Comparison of ENCODE assay signal across 8 cellular contexts in genomic region chr15:76147906-76148553, GRCh38.
DNase-seq lines count a peak whose midpoint lies in the region; ATAC-seq and TF ChIP-seq lines count a peak whose summit lies in the region.

No MANE protein-coding gene starts in this region.

- POLR2A ChIA-PET in PC-3 (lab: Charles Lee; ENCODE audit: unreplicated experiment) = no interaction called here

- H3K4me3 ChIP-seq in BE2C (ENCODE audit: low read depth, low read length) (no peak overlapping the region), PC-3 (ENCODE audit: low read length) (peak overlapping the region; percentile 56), psoas muscle (peak overlapping the region; percentile 11)

- CTCF ChIA-PET in PC-3 (lab: Charles Lee) = interaction anchor here (0.6 kb wide), 1 partner anchor 113 kb away, joined by 5 read pairs; no protein-coding TSS in a partner anchor

- peak overlapping the region; percentile 90 for H2AFZ ChIP-seq in PC-3 (ENCODE audit: low read length)

- no peaks in the 10 kb centered on the region for H3K36me3 Mint-ChIP-seq in activated T-helper 17 cell treated with anti-CD3 and anti-CD28 coated beads, Interleukin-2, amount 50 U/mL, for 72 hours (ENCODE audit: low read depth)

- no peak overlapping the region for H3K4me3 Mint-ChIP-seq in activated T-helper 17 cell treated with anti-CD3 and anti-CD28 coated beads, Interleukin-2, amount 50 U/mL, for 72 hours

- no peak overlapping the region for H3K27ac Mint-ChIP-seq in activated T-helper 17 cell treated with anti-CD3 and anti-CD28 coated beads, Interleukin-2, amount 50 U/mL, for 72 hours

- H3K79me2 ChIP-seq in PC-3 (ENCODE audit: low read length) = no peaks in the 10 kb centered on the region

- H4K20me1 ChIP-seq in PC-3 (ENCODE audit: low read length) = no peaks in the 10 kb centered on the region

- intact Hi-C loops in PC-3 (cut with micrococcal nuclease) (loop anchor here (2.0 kb wide), 1 partner anchor 719 kb away; no protein-coding TSS in a partner anchor), psoas muscle (cut with DNase I) (loop anchor here in 1 of 2 donors (10.0 kb wide), 1 partner anchor 333 kb away; no protein-coding TSS in a partner anchor)

- H3K9ac ChIP-seq in PC-3 (ENCODE audit: low read length) = no peak overlapping the region

- H3K4me2 ChIP-seq in PC-3 (ENCODE audit: low read length) = peak overlapping the region; percentile 88

- peaks cover 33% of the 10 kb centered on the region for H3K27me3 ChIP-seq in BE2C
- peaks cover 26% of the 10 kb centered on the region for H3K27me3 ChIP-seq in PC-3 (ENCODE audit: low read length)
- no peaks in the 10 kb centered on the region for H3K27me3 ChIP-seq in psoas muscle (ENCODE audit: insufficient read depth in 3 of 3, low read length in 2 of 3)

- no peaks in the 10 kb centered on the region for H3K9me2 ChIP-seq in PC-3 (replicated peaks; ENCODE audit: low read length)

- peaks cover 24% of the 10 kb centered on the region for H3K27me3 Mint-ChIP-seq in activated T-helper 17 cell treated with anti-CD3 and anti-CD28 coated beads, Interleukin-2, amount 50 U/mL, for 72 hours

- no peaks in the 10 kb centered on the region for H3K9me3 Mint-ChIP-seq in activated T-helper 17 cell treated with anti-CD3 and anti-CD28 coated beads, Interleukin-2, amount 50 U/mL, for 72 hours

- H3K27ac ChIP-seq in PC-3 (ENCODE audit: low read length) (no peak overlapping the region), psoas muscle (no peak overlapping the region)

- BruUV-seq in PC-3 (replicated peaks; lab: Mats Ljungman, UMichigan) = no TSS peak

- 13 to 18% (median 16%) methylated on average over 21 of the region's 21 CpGs for WGBS in psoas muscle, 3 donors

- H3F3A ChIP-seq in PC-3 (ENCODE audit: low read length, unreplicated experiment) = no peaks in the 10 kb centered on the region

- no peaks in the 10 kb centered on the region for H3K4me1 Mint-ChIP-seq in activated T-helper 17 cell treated with anti-CD3 and anti-CD28 coated beads, Interleukin-2, amount 50 U/mL, for 72 hours

- H3K36me3 ChIP-seq in BE2C = no peaks in the 10 kb centered on the region
- H3K36me3 ChIP-seq in PC-3 (ENCODE audit: low read depth, low read length) = no peaks in the 10 kb centered on the region
- no peaks in the 10 kb centered on the region for H3K36me3 ChIP-seq in psoas muscle (ENCODE audit: insufficient read depth in 1 of 2, low read depth in 1 of 2)

- peak; percentile 77 for DNase-seq in BE2C
- peak; percentile 76 for DNase-seq in GM20000 (ENCODE audit: low spot score)
- DNase-seq in PC-3 = peak; percentile 79
- peak; percentile 79 for DNase-seq in germinal center (ENCODE audit: low spot score)
- peak; percentile 64 to 83 for DNase-seq in psoas muscle

- H3K9me3 ChIP-seq in BE2C (no peaks in the 10 kb centered on the region), PC-3 (ENCODE audit: low read length) (no peaks in the 10 kb centered on the region), psoas muscle (no peaks in the 10 kb centered on the region)

- H3K4me1 ChIP-seq in BE2C (no peaks in the 10 kb centered on the region), PC-3 (ENCODE audit: insufficient read depth, low read length) (peaks cover 11% of the 10 kb centered on the region; the same call in 1 of the 2 replicates), psoas muscle (peaks cover 23% of the 10 kb centered on the region)

- TF ChIP-seq CTCF in BE2C (IDR thresholded peaks at IDR 0.05; ENCODE audit: low read depth, low read length) = peak; percentile 98
- TF ChIP-seq CTCF in GM20000 (IDR thresholded peaks at IDR 0.05; ENCODE audit: extremely low read depth, missing control alignments) = peak; percentile 99
- TF ChIP-seq CTCF in PC-3 (conservative IDR thresholded peaks at IDR 0.05; ENCODE audit: low read depth, low read length) = peak; percentile 90
- TF ChIP-seq CTCF in psoas muscle (IDR thresholded peaks at IDR 0.05) = peak; percentile 97

- ATAC-seq in PC-3 (peak; percentile 84), psoas muscle (peak; percentile 68 to 77 (median 70)), GM19395 (IDR thresholded peaks at IDR 0.05; ENCODE audit: unreplicated experiment) (no peak), GM18909 (IDR thresholded peaks at IDR 0.05; ENCODE audit: poor library complexity, unreplicated experiment) (no peak)
- peak; percentile 58 for ATAC-seq in activated T-helper 17 cell treated with anti-CD3 and anti-CD28 coated beads, Interleukin-2, amount 50 U/mL, for 72 hours (replicated peaks)

Comparison
In these comparisons a context has a peak if more than half of its experiments do, and no peak if none do; other contexts are left out.
1. ATAC-seq: peak in PC-3 (single experiment), activated T-helper 17 cell treated with anti-CD3 and anti-CD28 coated beads, Interleukin-2, amount 50 U/mL, for 72 hours (single experiment) and psoas muscle (4 of 4); none in GM19395 (single experiment) and GM18909 (single experiment).
2. Peak in every context shown above with its lines, with median percentiles within 50 percentile points of each other: DNase-seq and CTCF ChIP-seq.